ENCODE assay signal across 1 cellular context in the genomic region with DNA sequence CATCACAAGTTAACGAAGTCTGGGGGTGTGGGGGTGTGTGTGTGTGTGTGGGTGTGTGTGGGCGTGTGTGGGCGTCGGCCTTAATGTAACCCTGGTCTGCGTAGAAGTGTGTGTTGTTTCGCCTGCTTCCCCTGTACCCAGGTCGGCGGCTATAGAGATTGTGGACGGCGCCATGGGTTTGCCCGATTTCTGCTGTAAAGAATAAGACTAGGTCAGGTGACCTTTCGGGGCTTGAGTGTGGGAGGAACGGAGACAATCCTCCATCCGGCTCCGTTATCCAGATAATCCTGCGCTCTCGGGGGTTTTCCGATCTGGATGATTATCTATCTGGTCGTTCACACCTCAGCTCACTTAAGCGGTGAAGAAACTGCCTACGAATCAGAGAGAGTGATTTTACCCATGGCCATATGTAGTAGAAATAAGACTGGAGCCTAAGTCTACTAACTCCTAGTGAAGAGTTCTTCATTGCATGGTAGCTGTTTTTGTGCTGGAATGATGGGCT.
TF ChIP-seq lines count a peak whose summit lies in the region.

No MANE protein-coding gene starts in this region.

TF ChIP-seq in HCT116, 20 proteins besides CTCF, POLR2A, EP300 and RAD21 (continued from another document):
- TF ChIP-seq, protein P1, sequence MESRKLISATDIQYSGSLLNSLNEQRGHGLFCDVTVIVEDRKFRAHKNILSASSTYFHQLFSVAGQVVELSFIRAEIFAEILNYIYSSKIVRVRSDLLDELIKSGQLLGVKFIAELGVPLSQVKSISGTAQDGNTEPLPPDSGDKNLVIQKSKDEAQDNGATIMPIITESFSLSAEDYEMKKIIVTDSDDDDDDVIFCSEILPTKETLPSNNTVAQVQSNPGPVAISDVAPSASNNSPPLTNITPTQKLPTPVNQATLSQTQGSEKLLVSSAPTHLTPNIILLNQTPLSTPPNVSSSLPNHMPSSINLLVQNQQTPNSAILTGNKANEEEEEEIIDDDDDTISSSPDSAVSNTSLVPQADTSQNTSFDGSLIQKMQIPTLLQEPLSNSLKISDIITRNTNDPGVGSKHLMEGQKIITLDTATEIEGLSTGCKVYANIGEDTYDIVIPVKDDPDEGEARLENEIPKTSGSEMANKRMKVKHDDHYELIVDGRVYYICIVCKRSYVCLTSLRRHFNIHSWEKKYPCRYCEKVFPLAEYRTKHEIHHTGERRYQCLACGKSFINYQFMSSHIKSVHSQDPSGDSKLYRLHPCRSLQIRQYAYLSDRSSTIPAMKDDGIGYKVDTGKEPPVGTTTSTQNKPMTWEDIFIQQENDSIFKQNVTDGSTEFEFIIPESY (IDR thresholded peaks at IDR 0.05; ENCODE audit: extremely low read depth, insufficient replicate concordance, low read length), result no peak
- TF ChIP-seq SRF (IDR thresholded peaks at IDR 0.05; ENCODE audit: low read depth), result no peak
